15 cellular contexts compared by ENCODE assay signal in genomic region chr2:217972490-217972889, GRCh38. TPM values are rescaled to one million over a fixed set of nuclear protein-coding genes. Genes with fewer than 3 reads are reported as not detected.
DNase-seq lines count a peak whose midpoint lies in the region; ATAC-seq and TF ChIP-seq lines count a peak whose summit lies in the region.
"Had no signal": no experiment of that assay in that cellular context is flagged by ENCODE, and none has a peak within 500 bp of the region (broad histone marks: within the 10 kb centered on the region; RNA-seq: fewer than 3 reads in every experiment).

No MANE protein-coding gene starts in this region.

- peaks cover 25% of the 10 kb centered on the region for H3K4me1 Mint-ChIP-seq in HFFc6 (ENCODE audit: low read depth)
- no peaks in the 10 kb centered on the region for H3K4me1 Mint-ChIP-seq in activated T-helper 17 cell treated with anti-CD3 and anti-CD28 coated beads, Interleukin-2, amount 50 U/mL, for 72 hours
- H3K4me1 Mint-ChIP-seq: activated CD4-positive, alpha-beta T cell treated with anti-CD3 and anti-CD28 coated beads, Interleukin-2, amount 10 ng/mL, durations not matched to agents 24 days and 14 days had no signal

- TF ChIP-seq CTCF in HFFc6 (IDR thresholded peaks at IDR 0.05): no peak

- H3K36me3 Mint-ChIP-seq in HFFc6 (ENCODE audit: low read depth): peaks cover 37% of the 10 kb centered on the region
- H3K36me3 Mint-ChIP-seq in activated T-helper 17 cell treated with anti-CD3 and anti-CD28 coated beads, Interleukin-2, amount 50 U/mL, for 72 hours (ENCODE audit: low read depth): no peaks in the 10 kb centered on the region

- peak overlapping the region; percentile 28 for H3K27ac ChIP-seq in caudate nucleus (ENCODE audit: low read depth, low read length)
- H3K27ac ChIP-seq: neutrophil had no signal

- ATAC-seq in sciatic nerve: peak; percentile 87
- no peak for ATAC-seq in activated T-helper 17 cell treated with anti-CD3 and anti-CD28 coated beads, Interleukin-2, amount 50 U/mL, for 72 hours (replicated peaks)

- no peak overlapping the region for H3K4me3 Mint-ChIP-seq in HFFc6
- no peak overlapping the region for H3K4me3 Mint-ChIP-seq in activated T-helper 17 cell treated with anti-CD3 and anti-CD28 coated beads, Interleukin-2, amount 50 U/mL, for 72 hours
- H3K4me3 Mint-ChIP-seq: activated CD4-positive, alpha-beta T cell treated with anti-CD3 and anti-CD28 coated beads, Interleukin-2, amount 10 ng/mL, durations not matched to agents 24 days and 14 days had no signal

- H3K27ac Mint-ChIP-seq in HFFc6: peak overlapping the region; percentile 40; the same call in 1 of the 2 replicates
- no peak overlapping the region for H3K27ac Mint-ChIP-seq in activated T-helper 17 cell treated with anti-CD3 and anti-CD28 coated beads, Interleukin-2, amount 50 U/mL, for 72 hours
- H3K27ac Mint-ChIP-seq: activated CD4-positive, alpha-beta T cell treated with anti-CD3 and anti-CD28 coated beads, Interleukin-2, amount 10 ng/mL, durations not matched to agents 24 days and 14 days had no signal

- peaks cover 4% of the 10 kb centered on the region; the same call in 1 of the 2 replicates for H3K9me3 Mint-ChIP-seq in HFFc6
- no peaks in the 10 kb centered on the region for H3K9me3 Mint-ChIP-seq in activated T-helper 17 cell treated with anti-CD3 and anti-CD28 coated beads, Interleukin-2, amount 50 U/mL, for 72 hours
- H3K9me3 Mint-ChIP-seq: activated CD4-positive, alpha-beta T cell treated with anti-CD3 and anti-CD28 coated beads, Interleukin-2, amount 10 ng/mL, durations not matched to agents 24 days and 14 days had no signal

- intact Hi-C loops in sciatic nerve (cut with DNase I): no loop called here

- DNase-seq in HFFc6 (no peak), caudate nucleus (lab: John Stamatoyannopoulos, UW) (no peak), left kidney (ENCODE audit: low read depth, low spot score) (peak; percentile 41), sciatic nerve (ENCODE audit: low spot score) (peak; percentile 56), cerebellum (ENCODE audit: low spot score) (no peak), hippocampal formation (lab: John Stamatoyannopoulos, UW) (no peak)
- no peak for DNase-seq in activated CD4-positive, alpha-beta T cell treated with anti-CD3 and anti-CD28 coated beads for 4 hours
- DNase-seq: activated CD4-positive, alpha-beta T cell treated with anti-CD3 and anti-CD28 coated beads, Interleukin-2, amount 10 ng/mL, durations not matched to agents 24 days and 14 days; effector CD8-positive, alpha-beta T cell; glutamatergic neuron; kidney glomerular epithelial cell; MM.1S; NCI-H2227 treated with DMSO at 0.1 percent for 48 hours had no signal

- no peaks in the 10 kb centered on the region; the same call in 1 of the 2 replicates for H3K27me3 Mint-ChIP-seq in HFFc6 (ENCODE audit: insufficient read depth)
- peaks cover 31% of the 10 kb centered on the region for H3K27me3 Mint-ChIP-seq in activated T-helper 17 cell treated with anti-CD3 and anti-CD28 coated beads, Interleukin-2, amount 50 U/mL, for 72 hours

RNA-seq across cellular contexts. Expression of gene TNS1, which starts 30.3 kb away (rescaled TPM):
- total RNA-seq in HFFc6 (2021; fragmentation: NEBNext Ultra II Directional; extraction: Animal tissue kit (Norgen Biotek cat#: 25700)): 100 to 1,000 TPM; 113 to 139 (median 126) TPM
- 703 TPM for total RNA-seq in sciatic nerve
- total RNA-seq in cerebellum: 18.7 TPM
- 10 to 100 TPM in 1 of 2 donors, 1 to 10 TPM in 1; 4.4 to 44.9 TPM for total RNA-seq in activated T-helper 17 cell treated with anti-CD3 and anti-CD28 coated beads, Interleukin-2, amount 50 U/mL, for 72 hours

Comparison
In these comparisons a context has a peak if more than half of its experiments do, and no peak if none do; other contexts are left out.
1. DNase-seq: peak in left kidney (single experiment) and sciatic nerve (single experiment); none in HFFc6 (single experiment), caudate nucleus (0 of 61), cerebellum (single experiment), hippocampal formation (0 of 2) and activated CD4-positive, alpha-beta T cell treated with anti-CD3 and anti-CD28 coated beads for 4 hours (0 of 2).